ENCODE assay signal across 17 cellular contexts in genomic region chr2:121520641-121520994, GRCh38. TPM values are rescaled to one million over a fixed set of nuclear protein-coding genes. Genes with fewer than 3 reads are reported as not detected.
"Had no signal": no experiment of that assay in that cellular context is flagged by ENCODE, and none has a peak within 500 bp of the region (broad histone marks: within the 10 kb centered on the region; RNA-seq: fewer than 3 reads in every experiment).

No MANE protein-coding gene starts in this region.

- H3K27me3 ChIP-seq: brain microvascular endothelial cell, thyroid gland had no signal

- H3K4me3 Mint-ChIP-seq: activated CD4-positive, alpha-beta memory T cell treated with anti-CD3 and anti-CD28 coated beads for 36 hours; activated naive CD4-positive, alpha-beta T cell treated with anti-CD3 and anti-CD28 coated beads, Interleukin-2, amount 10 ng/mL, durations not matched to agents 7 days and 5 days; activated T-helper 17 cell treated with anti-CD3 and anti-CD28 coated beads, Interleukin-2, amount 50 U/mL, for 72 hours; naive thymus-derived CD4-positive, alpha-beta T cell; stimulated activated naive CD8-positive, alpha-beta T cell treated with anti-CD3 and anti-CD28 coated beads, Interleukin-15, Interleukin-2, amounts not matched to agents 100 ng/mL and 50 ng/mL, for 24 hours had no signal

- H3K9me3 ChIP-seq: thyroid gland had no signal

- H3K4me3 ChIP-seq: thyroid gland had no signal

- H3K4me1 Mint-ChIP-seq: activated naive CD4-positive, alpha-beta T cell treated with anti-CD3 and anti-CD28 coated beads, Interleukin-2, amount 10 ng/mL, durations not matched to agents 7 days and 5 days had no signal

- H3K27me3 Mint-ChIP-seq: activated CD4-positive, alpha-beta memory T cell treated with anti-CD3 and anti-CD28 coated beads for 36 hours; activated naive CD4-positive, alpha-beta T cell treated with anti-CD3 and anti-CD28 coated beads, Interleukin-2, amount 10 ng/mL, durations not matched to agents 7 days and 5 days; activated T-helper 17 cell treated with anti-CD3 and anti-CD28 coated beads, Interleukin-2, amount 50 U/mL, for 72 hours; naive thymus-derived CD4-positive, alpha-beta T cell; stimulated activated naive CD8-positive, alpha-beta T cell treated with anti-CD3 and anti-CD28 coated beads, Interleukin-15, Interleukin-2, amounts not matched to agents 100 ng/mL and 50 ng/mL, for 24 hours had no signal

- H3K27ac ChIP-seq: brain microvascular endothelial cell had no signal

- H3K9me3 Mint-ChIP-seq: activated CD4-positive, alpha-beta memory T cell treated with anti-CD3 and anti-CD28 coated beads for 36 hours; activated naive CD4-positive, alpha-beta T cell treated with anti-CD3 and anti-CD28 coated beads, Interleukin-2, amount 10 ng/mL, durations not matched to agents 7 days and 5 days; activated T-helper 17 cell treated with anti-CD3 and anti-CD28 coated beads, Interleukin-2, amount 50 U/mL, for 72 hours; stimulated activated naive CD8-positive, alpha-beta T cell treated with anti-CD3 and anti-CD28 coated beads, Interleukin-15, Interleukin-2, amounts not matched to agents 100 ng/mL and 50 ng/mL, for 24 hours had no signal

- DNase-seq: activated CD4-positive, alpha-beta memory T cell treated with anti-CD3 and anti-CD28 coated beads for 36 hours; activated CD4-positive, CD25-positive, alpha-beta regulatory T cell treated with anti-CD3 and anti-CD28 coated beads, Interleukin-2, amount 50 U/mL, for 72 hours; activated CD8-positive, alpha-beta memory T cell treated with anti-CD3 and anti-CD28 coated beads, Interleukin-2, amount 50 U/mL, for 4 hours; activated naive CD4-positive, alpha-beta T cell treated with anti-CD3 and anti-CD28 coated beads, Interleukin-2, amount 10 ng/mL, durations not matched to agents 7 days and 5 days; brain microvascular endothelial cell; foreskin melanocyte; naive thymus-derived CD4-positive, alpha-beta T cell; SHP77; stimulated activated CD4-positive, alpha-beta T cell treated with anti-CD3 and anti-CD28 coated beads, Interleukin-2, amount 100 ng/mL, for 48 hours; stimulated activated CD8-positive, alpha-beta memory T cell treated with anti-CD3 and anti-CD28 coated beads, Interleukin-4, amount 100 ng/mL, for 48 hours had no signal

- ATAC-seq: activated T-helper 17 cell treated with anti-CD3 and anti-CD28 coated beads, Interleukin-2, amount 50 U/mL, for 72 hours; naive thymus-derived CD4-positive, alpha-beta T cell had no signal

- H3K27ac Mint-ChIP-seq: activated CD4-positive, alpha-beta memory T cell treated with anti-CD3 and anti-CD28 coated beads for 36 hours; activated naive CD4-positive, alpha-beta T cell treated with anti-CD3 and anti-CD28 coated beads, Interleukin-2, amount 10 ng/mL, durations not matched to agents 7 days and 5 days; activated T-helper 17 cell treated with anti-CD3 and anti-CD28 coated beads, Interleukin-2, amount 50 U/mL, for 72 hours; stimulated activated naive CD8-positive, alpha-beta T cell treated with anti-CD3 and anti-CD28 coated beads, Interleukin-15, Interleukin-2, amounts not matched to agents 100 ng/mL and 50 ng/mL, for 24 hours had no signal

RNA-seq across cellular contexts. Expression of gene RNU4ATAC, which starts 10.1 kb away (rescaled TPM):
- total RNA-seq: activated CD4-positive, alpha-beta memory T cell treated with anti-CD3 and anti-CD28 coated beads for 36 hours; activated T-helper 17 cell treated with anti-CD3 and anti-CD28 coated beads, Interleukin-2, amount 50 U/mL, for 72 hours; chondrocyte; kidney epithelial cell; liver; naive thymus-derived CD4-positive, alpha-beta T cell; T-helper 2 cell treated with Interferon-gamma antibody and Interleukin-4, amounts not matched to agents 100 ng/mL and 5 ng/mL, for 36 hours; thyroid gland had no signal
- polyA plus RNA-seq: naive thymus-derived CD4-positive, alpha-beta T cell had no signal
